Comparison of ENCODE assay signal across 16 cellular contexts in genomic region chr2:20953146-20953824, GRCh38.
"Had no signal": no experiment of that assay in that cellular context is flagged by ENCODE, and none has a peak within 500 bp of the region (broad histone marks: within the 10 kb centered on the region; RNA-seq: fewer than 3 reads in every experiment).

No MANE protein-coding gene starts in this region.

- H3K9me3 Mint-ChIP-seq: memory B cell, nephron had no signal

- H3K36me3 ChIP-seq: colonic mucosa, heart right ventricle, left ventricle myocardium inferior, lower lobe of right lung, sigmoid colon, upper lobe of left lung had no signal

- DNase-seq: caudate nucleus; colonic mucosa; dermis blood vessel endothelial cell; heart right ventricle; islet precursor cell; left ventricle myocardium inferior; lower lobe of right lung; midbrain; sigmoid colon; stimulated activated naive CD4-positive, alpha-beta T cell had no signal

- H3K36me3 Mint-ChIP-seq: memory B cell had no signal

- H3K4me3 Mint-ChIP-seq: memory B cell, nephron had no signal

- H3K4me3 ChIP-seq: colonic mucosa, heart right ventricle, left ventricle myocardium inferior, lower lobe of right lung, sigmoid colon, skin epidermis, upper lobe of left lung had no signal

- H3K27ac Mint-ChIP-seq: memory B cell, nephron had no signal

- H3K9me3 ChIP-seq: colonic mucosa, heart right ventricle, left ventricle myocardium inferior, lower lobe of right lung, sigmoid colon, upper lobe of left lung had no signal

- FAIRE-seq: endothelial cell of umbilical vein, frontal cortex had no signal

- H3K4me1 Mint-ChIP-seq: memory B cell, nephron had no signal

- H3K4me1 ChIP-seq: colonic mucosa, heart right ventricle, left ventricle myocardium inferior, lower lobe of right lung, sigmoid colon, upper lobe of left lung had no signal

- H3K27ac ChIP-seq: colonic mucosa, heart right ventricle, left ventricle myocardium inferior, lower lobe of right lung, sigmoid colon, skin epidermis, upper lobe of left lung had no signal

- H3K27me3 ChIP-seq: colonic mucosa, sigmoid colon, upper lobe of left lung had no signal
